14 cellular contexts compared by ENCODE assay signal in genomic region chr7:106039486-106040060, GRCh38.
DNase-seq lines count a peak whose midpoint lies in the region; ATAC-seq and TF ChIP-seq lines count a peak whose summit lies in the region.
"Had no signal": no experiment of that assay in that cellular context is flagged by ENCODE, and none has a peak within 500 bp of the region (broad histone marks: within the 10 kb centered on the region; RNA-seq: fewer than 3 reads in every experiment).

No MANE protein-coding gene starts in this region.

- in situ Hi-C loops in GM23248 (cut with MboI): loop anchor here (10.0 kb wide), 2 partner anchors 275 to 395 kb away; no protein-coding TSS in a partner anchor

- no peak overlapping the region for H3K4me3 Mint-ChIP-seq in T-helper 17 cell

- H3K79me2 ChIP-seq in GM23248 (ENCODE audit: insufficient read depth): no peaks in the 10 kb centered on the region

- peak overlapping the region; percentile 54 for H3K27ac ChIP-seq in GM23248
- H3K27ac ChIP-seq: right atrium auricular region, thoracic aorta had no signal

- H2AFZ ChIP-seq in GM23248: no peak overlapping the region

- H3K36me3 ChIP-seq in GM23248 (ENCODE audit: low read depth) (no peaks in the 10 kb centered on the region), skeletal muscle satellite cell (ENCODE audit: insufficient read depth, low read length) (no peaks in the 10 kb centered on the region)
- H3K36me3 ChIP-seq: right atrium auricular region, thoracic aorta had no signal

- no peaks in the 10 kb centered on the region for H4K20me1 ChIP-seq in GM23248 (ENCODE audit: insufficient read depth)

- DNase-seq in GM23248 (peak; percentile 89), T-helper 17 cell (no peak), foreskin fibroblast (peak; percentile 83 to 93), NCI-H2081 treated with DMSO at 0.1 percent for 48 hours (lab: John Stamatoyannopoulos, UW) (no peak), NK-92 (lab: John Stamatoyannopoulos, UW; ENCODE audit: unreplicated experiment) (no peak)
- DNase-seq: activated CD8-positive, alpha-beta memory T cell treated with anti-CD3 and anti-CD28 coated beads, Interleukin-2, amount 50 U/mL, for 48 hours; DMS 273 treated with DMSO at 0.1 percent for 48 hours; MV-4-11 had no signal

- ATAC-seq in T-helper 17 cell (no peak), GM21576 (IDR thresholded peaks at IDR 0.05; ENCODE audit: unreplicated experiment) (no peak), HG02763 (IDR thresholded peaks at IDR 0.05; ENCODE audit: unreplicated experiment) (no peak)
- ATAC-seq: Right ventricle myocardium inferior had no signal

- H3K36me3 Mint-ChIP-seq in T-helper 17 cell (ENCODE audit: low read depth): no peaks in the 10 kb centered on the region

- no peak overlapping the region for H3K4me3 ChIP-seq in GM23248
- no peak overlapping the region for H3K4me3 ChIP-seq in foreskin fibroblast (ENCODE audit: low read depth in 1 of 2, low read length in 2 of 2)
- H3K4me3 ChIP-seq in skeletal muscle satellite cell (ENCODE audit: low read length): no peak overlapping the region
- H3K4me3 ChIP-seq: right atrium auricular region, thoracic aorta had no signal

- H3K27ac Mint-ChIP-seq in T-helper 17 cell: peak overlapping the region; percentile 43

- peak; percentile 38 for TF ChIP-seq CTCF in foreskin fibroblast (IDR thresholded peaks at IDR 0.05; ENCODE audit: low read depth, low read length)

- peak overlapping the region; percentile 24; the same call in 1 of the 2 replicates for H3K9ac ChIP-seq in GM23248
- no peak overlapping the region for H3K9ac ChIP-seq in skeletal muscle satellite cell (ENCODE audit: low read depth, low read length)

- H3K27me3 ChIP-seq in GM23248 (replicated peaks; ENCODE audit: insufficient read depth) (peaks cover 8% of the 10 kb centered on the region), skeletal muscle satellite cell (ENCODE audit: control insufficient read depth, insufficient read depth, low read length) (peaks cover 11% of the 10 kb centered on the region)
- H3K27me3 ChIP-seq: right atrium auricular region had no signal

- peaks cover 9% of the 10 kb centered on the region for H3K27me3 Mint-ChIP-seq in T-helper 17 cell

- peaks cover 20% of the 10 kb centered on the region for H3F3A ChIP-seq in GM23248 (ENCODE audit: insufficient read depth)

- H3K4me2 ChIP-seq in GM23248 (ENCODE audit: unreplicated experiment) (peak overlapping the region; percentile 52), skeletal muscle satellite cell (ENCODE audit: low read length) (peak overlapping the region; percentile 59)

- H3K4me1 Mint-ChIP-seq in T-helper 17 cell: peaks cover 17% of the 10 kb centered on the region

- no peaks in the 10 kb centered on the region for H3K9me2 ChIP-seq in GM23248 (ENCODE audit: insufficient read depth)

- H3K4me1 ChIP-seq in GM23248 (ENCODE audit: insufficient read depth): peaks cover 36% of the 10 kb centered on the region
- H3K4me1 ChIP-seq in skeletal muscle satellite cell (ENCODE audit: control insufficient read depth, insufficient read depth, low read length): peaks cover 20% of the 10 kb centered on the region

- no peaks in the 10 kb centered on the region for H3K9me3 ChIP-seq in GM23248 (ENCODE audit: low read depth)
- no peaks in the 10 kb centered on the region for H3K9me3 ChIP-seq in T-helper 17 cell (ENCODE audit: control insufficient read depth, low read length, poor library complexity, severe bottlenecking)
- no peaks in the 10 kb centered on the region for H3K9me3 ChIP-seq in skeletal muscle satellite cell (replicated peaks; ENCODE audit: low read length)
- H3K9me3 ChIP-seq: right atrium auricular region, thoracic aorta had no signal

- WGBS in GM23248 (ENCODE audit: low coverage in 1 of 2, low lambda C conversion rate in 2 of 2, missing lambda C conversion rate in 2 of 2), 2 experiments: 21 to 23% methylated on average over 13 of the region's 13 CpGs

Comparison
In these comparisons a context has a peak if more than half of its experiments do, and no peak if none do; other contexts are left out.
1. DNase-seq: peak in GM23248 (single experiment) and foreskin fibroblast (2 of 2); none in T-helper 17 cell (0 of 3), NCI-H2081 treated with DMSO at 0.1 percent for 48 hours (single experiment) and NK-92 (single experiment).